In the genomic region with DNA sequence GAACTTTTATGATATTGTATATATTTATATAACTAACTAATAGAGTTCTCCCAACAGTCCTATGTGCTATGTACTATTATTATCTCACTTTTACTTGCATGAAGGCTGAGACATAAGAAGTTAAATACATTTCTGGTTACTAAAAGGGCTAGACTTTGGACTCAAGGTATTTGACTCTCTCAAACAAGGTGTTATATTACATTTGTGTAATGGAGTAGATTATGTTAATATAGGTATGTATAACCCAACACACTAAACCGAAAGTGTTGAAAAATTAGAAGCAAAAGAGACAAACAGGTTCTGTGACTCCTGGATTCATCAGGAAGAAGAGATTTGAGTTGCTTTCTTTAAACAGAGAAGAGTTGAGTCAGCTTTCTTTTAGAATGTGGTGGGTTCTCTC, we compare ENCODE assay signal across 22 cellular contexts.
"Had no signal": no experiment of that assay in that cellular context is flagged by ENCODE, and none has a peak within 500 bp of the region (broad histone marks: within the 10 kb centered on the region; RNA-seq: fewer than 3 reads in every experiment).

No MANE protein-coding gene starts in this region.

- H3K9me3 ChIP-seq: colonic mucosa, psoas muscle, tibial nerve had no signal

- H3K4me1 Mint-ChIP-seq: activated naive CD4-positive, alpha-beta T cell treated with anti-CD3 and anti-CD28 coated beads, Interleukin-2, amount 50 U/mL, for 24 hours had no signal

- ATAC-seq: activated CD8-positive, alpha-beta T cell treated with anti-CD3 and anti-CD28 coated beads for 36 hours; left ventricle myocardium superior; psoas muscle; stimulated activated naive B cell treated with anti-CD40 and anti-IgM and Interleukin-4, amounts not matched to agents 10 μg/mL and 1 μg/mL and 100 μg/mL, for 72 hours had no signal

- H3K36me3 Mint-ChIP-seq: activated naive CD4-positive, alpha-beta T cell treated with anti-CD3 and anti-CD28 coated beads, Interleukin-2, amount 50 U/mL, for 24 hours; naive B cell; stimulated activated naive B cell treated with anti-CD40 and anti-IgM and Interleukin-4, amounts not matched to agents 10 μg/mL and 1 μg/mL and 100 μg/mL, for 72 hours had no signal

- H3K4me1 ChIP-seq: colonic mucosa, parathyroid adenoma, psoas muscle, tibial nerve had no signal

- H3K9me3 Mint-ChIP-seq: activated CD8-positive, alpha-beta T cell treated with anti-CD3 and anti-CD28 coated beads for 36 hours; activated T-helper 2 cell treated with anti-CD3 and anti-CD28 coated beads, Interferon-gamma antibody, Interleukin-2, Interleukin-4, amounts not matched to agents 10 μg/mL and 5 μg/mL and 100 μg/mL, durations not matched to agents 14 hours and 24 hours and 36 hours; naive B cell; stimulated activated naive B cell treated with anti-CD40 and anti-IgM and Interleukin-4, amounts not matched to agents 10 μg/mL and 1 μg/mL and 100 μg/mL, for 72 hours had no signal

- H3K27me3 ChIP-seq: cardiac muscle cell, colonic mucosa, tibial nerve had no signal

- H3K27ac Mint-ChIP-seq: activated CD8-positive, alpha-beta T cell treated with anti-CD3 and anti-CD28 coated beads for 36 hours; activated naive CD4-positive, alpha-beta T cell treated with anti-CD3 and anti-CD28 coated beads, Interleukin-2, amount 50 U/mL, for 24 hours; activated T-helper 2 cell treated with anti-CD3 and anti-CD28 coated beads, Interferon-gamma antibody, Interleukin-2, Interleukin-4, amounts not matched to agents 10 μg/mL and 5 μg/mL and 100 μg/mL, durations not matched to agents 14 hours and 24 hours and 36 hours; stimulated activated naive B cell treated with anti-CD40 and anti-IgM and Interleukin-4, amounts not matched to agents 10 μg/mL and 1 μg/mL and 100 μg/mL, for 72 hours had no signal

- H3K79me2 ChIP-seq: parathyroid adenoma had no signal

- H3K9ac ChIP-seq: parathyroid adenoma had no signal

- H3K4me3 Mint-ChIP-seq: activated CD8-positive, alpha-beta T cell treated with anti-CD3 and anti-CD28 coated beads for 36 hours; activated naive CD4-positive, alpha-beta T cell treated with anti-CD3 and anti-CD28 coated beads, Interleukin-2, amount 50 U/mL, for 24 hours; naive B cell; stimulated activated naive B cell treated with anti-CD40 and anti-IgM and Interleukin-4, amounts not matched to agents 10 μg/mL and 1 μg/mL and 100 μg/mL, for 72 hours had no signal

- H3K4me3 ChIP-seq: cardiac muscle cell, colonic mucosa, psoas muscle, tibial nerve had no signal

- H3K27me3 Mint-ChIP-seq: activated naive CD4-positive, alpha-beta T cell treated with anti-CD3 and anti-CD28 coated beads, Interleukin-2, amount 50 U/mL, for 24 hours had no signal

- H3K36me3 ChIP-seq: cardiac muscle cell, colonic mucosa, tibial nerve had no signal

- DNase-seq: activated CD4-positive, alpha-beta T cell treated with anti-CD3 and anti-CD28 coated beads, Interleukin-2, amount 50 U/mL, for 1 hour; activated CD4-positive, CD25-positive, alpha-beta regulatory T cell treated with anti-CD3 and anti-CD28 coated beads, Interleukin-2, amount 50 U/mL, for 72 hours; activated CD8-positive, alpha-beta T cell treated with anti-CD3 and anti-CD28 coated beads for 36 hours; activated T-cell treated with anti-CD3 and anti-CD28 coated beads, Interleukin-2, amount 50 U/mL, for 48 hours; anterior cingulate cortex; cerebellar nuclear complex; colonic mucosa; effector CD8-positive, alpha-beta T cell; left ventricle myocardium superior; naive B cell; psoas muscle; stimulated activated CD4-positive, alpha-beta T cell treated with anti-CD3 and anti-CD28 coated beads, Interleukin-15, amount 100 ng/mL, for 24 hours; stimulated activated CD4-positive, alpha-beta T cell treated with anti-CD3 and anti-CD28 coated beads, Interleukin-2, amount 100 ng/mL, for 24 hours; stimulated activated naive B cell treated with anti-CD40 and anti-IgM and Interleukin-4, amounts not matched to agents 10 μg/mL and 1 μg/mL and 100 μg/mL, for 72 hours; T-helper 2 cell had no signal

- H2AFZ ChIP-seq: parathyroid adenoma had no signal

- H3K27ac ChIP-seq: cardiac muscle cell, colonic mucosa, parathyroid adenoma, psoas muscle, tibial nerve had no signal

- FAIRE-seq: endometrium, islet of Langerhans had no signal
